In the genomic region with DNA sequence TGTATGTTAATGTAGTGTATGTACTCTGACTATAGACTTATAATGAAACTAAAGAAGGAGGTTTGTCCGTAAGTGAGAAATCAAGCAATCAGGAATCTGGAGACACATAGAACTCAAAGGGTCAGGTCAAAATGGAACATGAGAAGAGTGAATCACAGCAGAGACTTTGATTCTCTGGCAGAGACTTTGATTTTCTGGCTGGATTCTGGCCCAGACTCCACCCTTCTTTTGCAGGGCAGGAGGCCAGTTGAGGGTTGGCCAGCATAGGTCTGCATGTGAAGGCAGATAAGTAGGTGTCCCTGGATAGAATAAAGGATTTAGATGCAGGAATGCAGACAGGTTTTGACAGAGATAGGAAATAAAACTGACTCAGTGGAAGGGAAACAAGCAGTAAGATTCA, we compare ENCODE assay signal across 14 cellular contexts. TPM values are rescaled to one million over a fixed set of nuclear protein-coding genes. Genes with fewer than 3 reads are reported as not detected.
DNase-seq lines count a peak whose midpoint lies in the region; ATAC-seq and TF ChIP-seq lines count a peak whose summit lies in the region.
"Had no signal": no experiment of that assay in that cellular context is flagged by ENCODE, and none has a peak within 500 bp of the region (broad histone marks: within the 10 kb centered on the region; RNA-seq: fewer than 3 reads in every experiment).

No MANE protein-coding gene starts in this region.

- H3K9ac ChIP-seq in colonic mucosa (ENCODE audit: low read depth in 2 of 2, low read length in 2 of 2), result no peak overlapping the region

- H3K36me3 ChIP-seq in right atrium auricular region, result no peaks in the 10 kb centered on the region
- H3K36me3 ChIP-seq in colonic mucosa, result no peaks in the 10 kb centered on the region
- H3K36me3 ChIP-seq: SJSA1, tibial artery, WERI-Rb-1 had no signal

- peak; percentile 82 for ATAC-seq in Right ventricle myocardium inferior
- ATAC-seq in left colon, result peak; percentile 92
- no peak for ATAC-seq in GM18511 (IDR thresholded peaks at IDR 0.05; ENCODE audit: unreplicated experiment)
- no peak for ATAC-seq in HG03520 (IDR thresholded peaks at IDR 0.05; ENCODE audit: unreplicated experiment)
- ATAC-seq: activated naive CD8-positive, alpha-beta T cell treated with anti-CD3 and anti-CD28 coated beads, Interleukin-2, amount 50 U/mL, for 24 hours had no signal

- H3K27ac ChIP-seq in right atrium auricular region, result peak overlapping the region in 1 of 2 donors; percentile 75
- no peak overlapping the region for H3K27ac ChIP-seq in colonic mucosa
- H3K27ac ChIP-seq: SJSA1, tibial artery, WERI-Rb-1 had no signal

- H3K9me3 ChIP-seq in right atrium auricular region (no peaks in the 10 kb centered on the region), colonic mucosa (no peaks in the 10 kb centered on the region)
- H3K9me3 ChIP-seq: SJSA1, tibial artery had no signal

- DNase-seq in Right ventricle myocardium inferior (ENCODE audit: missing footprints) (peak; percentile 73), right atrium auricular region (ENCODE audit: low spot score) (no peak), colonic mucosa (peak; percentile 49), left colon (peak in 1 of 2 donors; percentile 46), cortex of kidney (lab: John Stamatoyannopoulos, UW) (no peak)
- DNase-seq in activated naive CD4-positive, alpha-beta T cell treated with anti-CD3 and anti-CD28 coated beads, Interleukin-2, amount 50 U/mL, for 16 hours, result no peak
- DNase-seq: activated naive CD8-positive, alpha-beta T cell treated with anti-CD3 and anti-CD28 coated beads, Interleukin-2, amount 50 U/mL, for 24 hours; NCI-H510A; tibial artery; WERI-Rb-1 had no signal

- H3K4me1 ChIP-seq in right atrium auricular region (peaks cover 0 to 23% of the 10 kb centered on the region in 2 donors), colonic mucosa (no peaks in the 10 kb centered on the region)
- H3K4me1 ChIP-seq: SJSA1 had no signal

- H3K4me3 ChIP-seq in right atrium auricular region, result no peak overlapping the region
- H3K4me3 ChIP-seq in colonic mucosa, result no peak overlapping the region
- H3K4me3 ChIP-seq: SJSA1, smooth muscle cell, tibial artery had no signal

- TF ChIP-seq CTCF in right atrium auricular region (IDR thresholded peaks at IDR 0.05), result no peak
- no peak for TF ChIP-seq CTCF in colonic mucosa (IDR thresholded peaks at IDR 0.05)

- intact Hi-C loops in Right ventricle myocardium inferior (cut with DNase I), result no loop called here
- intact Hi-C loops in colonic mucosa (cut with DNase I), result no loop called here
- intact Hi-C loops in left colon (cut with DNase I, micrococcal nuclease), result no loop called here

- H3K27me3 ChIP-seq in right atrium auricular region (no peaks in the 10 kb centered on the region), colonic mucosa (no peaks in the 10 kb centered on the region)
- H3K27me3 ChIP-seq: SJSA1, tibial artery had no signal

RNA-seq across cellular contexts. Expression of gene NCKAP5, which starts 11.0 kb away (rescaled TPM):
- total RNA-seq in Right ventricle myocardium inferior (4.3 TPM), right atrium auricular region (1 to 10 TPM; 3.6 to 5.4 TPM), colonic mucosa (1 to 10 TPM; 2.9 to 3.7 TPM), left colon (1 to 10 TPM; 2.0 to 5.8 TPM)

Comparison
In these comparisons a context has a peak if more than half of its experiments do, and no peak if none do; other contexts are left out.
1. DNase-seq: peak in Right ventricle myocardium inferior (single experiment) and colonic mucosa (single experiment); none in right atrium auricular region (single experiment), cortex of kidney (single experiment) and activated naive CD4-positive, alpha-beta T cell treated with anti-CD3 and anti-CD28 coated beads, Interleukin-2, amount 50 U/mL, for 16 hours (single experiment).
2. ATAC-seq: peak in Right ventricle myocardium inferior (single experiment) and left colon (single experiment); none in GM18511 (single experiment) and HG03520 (single experiment).